1 cellular context compared by ENCODE assay signal in the genomic region with DNA sequence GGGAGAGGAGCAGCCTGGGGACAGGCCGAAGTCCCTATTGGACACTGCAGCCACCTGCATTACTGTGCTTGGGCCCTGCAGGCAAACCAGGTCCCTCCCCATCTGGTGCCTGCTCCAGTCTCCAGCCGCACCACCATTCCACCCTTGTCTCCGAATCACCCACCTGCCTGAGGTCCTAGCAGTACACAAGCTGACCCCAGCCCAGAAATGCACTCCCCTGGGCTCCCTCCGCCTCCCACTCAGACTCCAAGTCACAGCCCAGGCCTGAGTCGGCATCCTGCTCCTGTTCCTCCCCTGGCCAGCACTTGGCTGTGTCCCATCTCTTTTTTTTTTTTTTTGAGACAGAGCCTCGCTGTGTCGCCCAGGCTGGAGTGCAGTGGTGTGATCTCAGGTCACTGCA.
TF ChIP-seq lines count a peak whose summit lies in the region.

No MANE protein-coding gene starts in this region.

TF ChIP-seq in SK-N-SH treated with all-trans-retinoic acid at 6 μM for 48 hours, 23 proteins besides CTCF, POLR2A, EP300 and RAD21:
- TF ChIP-seq TOX (CRISPR knock-in tag; IDR thresholded peaks at IDR 0.05; ENCODE audit: borderline replicate concordance) = no peak
- TF ChIP-seq ISL1 (CRISPR knock-in tag; IDR thresholded peaks at IDR 0.05) = no peak
- TF ChIP-seq, protein P1, sequence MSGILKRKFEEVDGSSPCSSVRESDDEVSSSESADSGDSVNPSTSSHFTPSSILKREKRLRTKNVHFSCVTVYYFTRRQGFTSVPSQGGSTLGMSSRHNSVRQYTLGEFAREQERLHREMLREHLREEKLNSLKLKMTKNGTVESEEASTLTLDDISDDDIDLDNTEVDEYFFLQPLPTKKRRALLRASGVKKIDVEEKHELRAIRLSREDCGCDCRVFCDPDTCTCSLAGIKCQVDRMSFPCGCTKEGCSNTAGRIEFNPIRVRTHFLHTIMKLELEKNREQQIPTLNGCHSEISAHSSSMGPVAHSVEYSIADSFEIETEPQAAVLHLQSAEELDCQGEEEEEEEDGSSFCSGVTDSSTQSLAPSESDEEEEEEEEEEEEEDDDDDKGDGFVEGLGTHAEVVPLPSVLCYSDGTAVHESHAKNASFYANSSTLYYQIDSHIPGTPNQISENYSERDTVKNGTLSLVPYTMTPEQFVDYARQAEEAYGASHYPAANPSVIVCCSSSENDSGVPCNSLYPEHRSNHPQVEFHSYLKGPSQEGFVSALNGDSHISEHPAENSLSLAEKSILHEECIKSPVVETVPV (CRISPR knock-in tag; IDR thresholded peaks at IDR 0.05) = no peak
- TF ChIP-seq ZNF565 (CRISPR knock-in tag; conservative IDR thresholded peaks at IDR 0.05; ENCODE audit: low read depth) = no peak
